In the genomic region with DNA sequence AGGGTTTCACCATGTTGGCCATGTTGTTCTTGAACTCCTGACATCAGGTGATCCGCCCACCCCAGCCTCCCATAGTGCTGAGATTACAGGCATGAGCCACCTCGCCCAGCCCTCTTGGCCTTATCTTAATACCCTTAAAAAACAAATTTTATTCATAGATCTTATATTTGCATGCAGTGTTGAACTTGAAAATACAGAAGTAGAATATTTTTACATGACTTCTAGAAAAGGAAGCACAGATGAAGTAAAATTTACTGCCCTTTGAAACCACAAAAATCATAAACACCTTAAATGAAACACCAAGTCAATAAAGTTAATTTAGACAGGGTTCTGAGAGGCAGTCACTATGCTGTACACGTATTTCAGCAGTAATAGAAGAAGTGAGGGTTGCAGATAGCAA, we compare ENCODE assay signal across 12 cellular contexts.
DNase-seq lines count a peak whose midpoint lies in the region; ATAC-seq and FAIRE-seq lines count a peak whose summit lies in the region.
"Had no signal": no experiment of that assay in that cellular context is flagged by ENCODE, and none has a peak within 500 bp of the region (broad histone marks: within the 10 kb centered on the region; RNA-seq: fewer than 3 reads in every experiment).

No MANE protein-coding gene starts in this region.

- H3K4me1 Mint-ChIP-seq in stimulated activated memory B cell treated with anti-CD40 and anti-IgM and Interleukin-4, amounts not matched to agents 10 μg/mL and 1 μg/mL and 100 μg/mL, for 72 hours = peaks cover 37% of the 10 kb centered on the region
- H3K4me1 Mint-ChIP-seq in activated naive CD4-positive, alpha-beta T cell treated with anti-CD3 and anti-CD28 coated beads, Interleukin-2, amount 10 ng/mL, durations not matched to agents 7 days and 5 days = no peaks in the 10 kb centered on the region

- no peak for FAIRE-seq in frontal cortex (lab: Jason Lieb, UNC)
- FAIRE-seq: astrocyte had no signal

- H3K27me3 Mint-ChIP-seq in stimulated activated memory B cell treated with anti-CD40 and anti-IgM and Interleukin-4, amounts not matched to agents 10 μg/mL and 1 μg/mL and 100 μg/mL, for 72 hours = no peaks in the 10 kb centered on the region
- no peaks in the 10 kb centered on the region for H3K27me3 Mint-ChIP-seq in activated naive CD4-positive, alpha-beta T cell treated with anti-CD3 and anti-CD28 coated beads, Interleukin-2, amount 10 ng/mL, durations not matched to agents 7 days and 5 days

- intact Hi-C loops in cardiac septum (cut with DNase I) = no loop called here

- H3K36me3 Mint-ChIP-seq in stimulated activated memory B cell treated with anti-CD40 and anti-IgM and Interleukin-4, amounts not matched to agents 10 μg/mL and 1 μg/mL and 100 μg/mL, for 72 hours = no peaks in the 10 kb centered on the region
- H3K36me3 Mint-ChIP-seq in activated naive CD4-positive, alpha-beta T cell treated with anti-CD3 and anti-CD28 coated beads, Interleukin-2, amount 10 ng/mL, durations not matched to agents 7 days and 5 days = peaks cover 20% of the 10 kb centered on the region

- DNase-seq in activated naive CD4-positive, alpha-beta T cell treated with anti-CD3 and anti-CD28 coated beads, Interleukin-2, amount 10 ng/mL, durations not matched to agents 7 days and 5 days = no peak
- DNase-seq in A172 (ENCODE audit: low spot score) = no peak
- DNase-seq in frontal cortex (ENCODE audit: low spot score in 2 of 2) = no peak
- no peak for DNase-seq in cardiac septum (ENCODE audit: low spot score)
- DNase-seq: midbrain, NCI-H2107, tibial artery had no signal

- ATAC-seq in GM19351 (IDR thresholded peaks at IDR 0.05; ENCODE audit: unreplicated experiment) (peak; percentile 71), HG02642 (IDR thresholded peaks at IDR 0.05; ENCODE audit: poor library complexity, unreplicated experiment) (peak; percentile 72), HG03442 (IDR thresholded peaks at IDR 0.05; ENCODE audit: unreplicated experiment) (peak; percentile 51)
- ATAC-seq in stimulated activated memory B cell treated with anti-CD40 and anti-IgM and Interleukin-4, amounts not matched to agents 10 μg/mL and 1 μg/mL and 100 μg/mL, for 72 hours = peak; percentile 50

- H3K27ac Mint-ChIP-seq in stimulated activated memory B cell treated with anti-CD40 and anti-IgM and Interleukin-4, amounts not matched to agents 10 μg/mL and 1 μg/mL and 100 μg/mL, for 72 hours = peak overlapping the region; percentile 44
- no peak overlapping the region for H3K27ac Mint-ChIP-seq in activated naive CD4-positive, alpha-beta T cell treated with anti-CD3 and anti-CD28 coated beads, Interleukin-2, amount 10 ng/mL, durations not matched to agents 7 days and 5 days

- peaks cover 14% of the 10 kb centered on the region for H3K9me3 Mint-ChIP-seq in stimulated activated memory B cell treated with anti-CD40 and anti-IgM and Interleukin-4, amounts not matched to agents 10 μg/mL and 1 μg/mL and 100 μg/mL, for 72 hours
- H3K9me3 Mint-ChIP-seq in activated naive CD4-positive, alpha-beta T cell treated with anti-CD3 and anti-CD28 coated beads, Interleukin-2, amount 10 ng/mL, durations not matched to agents 7 days and 5 days = peaks cover 20% of the 10 kb centered on the region

- CTCF ChIA-PET in activated naive CD4-positive, alpha-beta T cell treated with anti-CD3 and anti-CD28 coated beads, Interleukin-2, amount 10 ng/mL, durations not matched to agents 7 days and 5 days (lab: Charles Lee) = interaction anchor here (0.6 kb wide), 1 partner anchor 25 kb away, joined by 3 read pairs; no protein-coding TSS in a partner anchor

- no peak overlapping the region for H3K4me3 Mint-ChIP-seq in stimulated activated memory B cell treated with anti-CD40 and anti-IgM and Interleukin-4, amounts not matched to agents 10 μg/mL and 1 μg/mL and 100 μg/mL, for 72 hours
- no peak overlapping the region for H3K4me3 Mint-ChIP-seq in activated naive CD4-positive, alpha-beta T cell treated with anti-CD3 and anti-CD28 coated beads, Interleukin-2, amount 10 ng/mL, durations not matched to agents 7 days and 5 days
